Comparison of ENCODE assay signal across 8 cellular contexts in the genomic region with DNA sequence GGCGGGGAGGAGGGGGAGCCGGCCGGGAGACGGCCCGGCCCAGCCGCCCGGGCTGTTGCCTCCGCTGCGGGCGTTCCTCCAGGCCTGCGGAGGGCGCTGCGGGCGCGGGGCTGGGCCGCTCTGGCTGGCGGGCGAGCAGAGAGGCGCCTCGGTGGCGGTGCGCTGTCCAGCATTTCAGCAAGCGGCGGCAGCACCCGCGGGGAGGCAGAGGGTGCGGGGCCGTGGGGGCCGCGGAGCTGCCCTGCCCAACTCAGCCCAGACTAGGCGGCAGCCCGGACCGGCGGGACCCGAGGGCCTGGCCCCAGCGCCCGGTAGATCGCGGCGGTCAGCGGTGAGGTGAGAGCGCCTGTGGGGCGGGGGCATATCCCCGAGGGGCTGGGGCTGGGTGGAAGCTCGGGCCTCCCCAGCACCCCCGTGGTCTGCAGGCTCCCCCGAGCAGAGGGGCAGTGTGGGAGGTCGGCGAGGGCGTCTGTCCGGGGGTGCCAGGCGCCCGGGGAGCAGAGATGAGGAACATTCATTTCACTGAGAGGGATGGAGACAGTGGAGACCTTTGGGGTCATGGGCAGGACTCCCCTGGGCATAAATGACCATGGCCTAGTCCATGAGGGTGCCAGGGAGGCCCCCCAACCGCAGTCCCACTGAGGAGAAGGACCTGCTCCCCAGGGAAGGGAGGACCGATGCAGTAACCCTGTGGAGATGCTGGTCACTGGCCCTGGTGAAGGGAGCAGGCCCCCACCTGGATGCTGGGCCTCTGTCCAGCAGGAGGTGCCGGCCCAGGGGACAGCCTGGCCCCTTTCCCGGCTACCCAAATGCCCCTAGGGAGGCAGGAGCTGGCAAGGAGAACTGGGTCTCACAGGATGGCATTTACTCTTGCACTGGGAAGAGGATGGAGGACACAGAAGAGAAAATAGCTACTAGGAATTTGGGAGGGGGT. TPM values are rescaled to one million over a fixed set of nuclear protein-coding genes. Genes with fewer than 3 reads are reported as not detected.
DNase-seq lines count a peak whose midpoint lies in the region; ATAC-seq and TF ChIP-seq lines count a peak whose summit lies in the region.

A gene with protein sequence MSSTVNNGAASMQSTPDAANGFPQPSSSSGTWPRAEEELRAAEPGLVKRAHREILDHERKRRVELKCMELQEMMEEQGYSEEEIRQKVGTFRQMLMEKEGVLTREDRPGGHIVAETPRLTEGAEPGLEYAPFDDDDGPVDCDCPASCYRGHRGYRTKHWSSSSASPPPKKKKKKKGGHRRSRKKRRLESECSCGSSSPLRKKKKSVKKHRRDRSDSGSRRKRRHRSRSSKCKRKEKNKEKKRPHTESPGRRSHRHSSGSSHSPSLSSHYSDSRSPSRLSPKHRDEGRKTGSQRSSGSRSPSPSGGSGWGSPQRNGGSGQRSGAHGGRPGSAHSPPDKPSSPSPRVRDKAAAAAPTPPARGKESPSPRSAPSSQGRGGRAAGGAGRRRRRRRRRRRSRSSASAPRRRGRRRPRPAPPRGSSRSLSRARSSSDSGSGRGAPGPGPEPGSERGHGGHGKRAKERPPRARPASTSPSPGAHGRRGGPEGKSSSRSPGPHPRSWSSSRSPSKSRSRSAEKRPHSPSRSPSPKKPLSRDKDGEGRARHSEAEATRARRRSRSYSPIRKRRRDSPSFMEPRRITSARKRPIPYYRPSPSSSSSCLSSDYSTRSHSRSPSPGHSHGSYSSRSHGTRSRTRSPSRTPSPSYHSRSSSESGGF (plus strand): TSS at position 165 of the 934 bp plus-strand sequence. CDS start 33,171 bp downstream, outside the sequence.

- H3K36me3 ChIP-seq in WERI-Rb-1 (peaks cover 26% of the 10 kb centered on the region), iPS-20b (ENCODE audit: insufficient read depth, low read depth, low read length) (no peaks in the 10 kb centered on the region)

- H3K9me3 Mint-ChIP-seq in MCF 10A (ENCODE audit: unreplicated experiment): no peaks in the 10 kb centered on the region

- no peaks in the 10 kb centered on the region for H3K4me1 Mint-ChIP-seq in MCF 10A (ENCODE audit: insufficient read depth, unreplicated experiment)

- H3K27ac Mint-ChIP-seq in MCF 10A (ENCODE audit: low read depth, unreplicated experiment): no peak within 1 kb of the TSS

- H3K4me3 Mint-ChIP-seq in MCF 10A (ENCODE audit: unreplicated experiment): no peak within 1 kb of the TSS

- H3K4me3 ChIP-seq in WERI-Rb-1 (ENCODE audit: low read depth, low read length) (peak within 1 kb of the TSS; percentile 89), iPS-20b (ENCODE audit: low read length) (peak within 1 kb of the TSS; percentile 61)

- H3K4me1 ChIP-seq in iPS-20b (ENCODE audit: insufficient read depth, low read length): no peaks in the 10 kb centered on the region; the same call in 1 of the 2 replicates

- peaks cover 31% of the 10 kb centered on the region for H3K27me3 Mint-ChIP-seq in MCF 10A (ENCODE audit: insufficient read depth, unreplicated experiment)

- TF ChIP-seq CTCF in WERI-Rb-1 (IDR thresholded peaks at IDR 0.05; ENCODE audit: low read depth, low read length) (peak; percentile 80), MCF 10A (IDR thresholded peaks at IDR 0.05; ENCODE audit: unreplicated experiment) (peak; percentile 75)

- CTCF ChIA-PET in MCF 10A (lab: Yijun Ruan, JAX): interaction anchor here (0.6 to 1.7 kb wide), 10 partner anchors 9 to 222 kb away, joined by 3 to 8 read pairs (median 4); no protein-coding TSS in a partner anchor

- H3K27ac ChIP-seq in WERI-Rb-1 (peak within 1 kb of the TSS; percentile 85), iPS-20b (ENCODE audit: low read length) (no peak within 1 kb of the TSS)

- H3K27me3 ChIP-seq in WERI-Rb-1 (ENCODE audit: insufficient read depth, low read depth, severe bottlenecking) (no peaks in the 10 kb centered on the region), iPS-20b (ENCODE audit: insufficient read depth, low read length) (peaks cover 22% of the 10 kb centered on the region; the same call in 1 of the 2 replicates)

- ATAC-seq in HG02623 (IDR thresholded peaks at IDR 0.05; ENCODE audit: unreplicated experiment): peak; percentile 48
- no peak for ATAC-seq in GM18873 (IDR thresholded peaks at IDR 0.05; ENCODE audit: low FRiP score, unreplicated experiment)

- BruUV-seq in MCF 10A (replicated peaks; lab: Mats Ljungman, UMichigan): no TSS peak

- intact Hi-C loops in MCF 10A (cut with micrococcal nuclease): no loop called here

- H3K9ac ChIP-seq in iPS-20b (ENCODE audit: low read depth, low read length): no peak within 1 kb of the TSS

- no peaks in the 10 kb centered on the region for H3K9me3 ChIP-seq in WERI-Rb-1 (ENCODE audit: severe bottlenecking)
- no peaks in the 10 kb centered on the region for H3K9me3 ChIP-seq in iPS-20b (ENCODE audit: insufficient read depth, low read depth, low read length)

- H3K36me3 Mint-ChIP-seq in MCF 10A (ENCODE audit: insufficient read depth, unreplicated experiment): no peaks in the 10 kb centered on the region

- POLR2A ChIA-PET in MCF 10A (lab: Yijun Ruan, JAX): no interaction called here

- peak; percentile 95 for DNase-seq in DMS53 (lab: John Stamatoyannopoulos, UW)
- peak; percentile 56 for DNase-seq in NCI-H2107 treated with DMSO at 0.1 percent for 48 hours (lab: John Stamatoyannopoulos, UW; ENCODE audit: unreplicated experiment)
- DNase-seq in WERI-Rb-1: no peak
- peak; percentile 60 for DNase-seq in MCF 10A (ENCODE audit: unreplicated experiment)
- DNase-seq in smooth muscle cell of the brain vasculature (ENCODE audit: low read depth, low spot score): peak; percentile 29

RNA-seq across cellular contexts. Expression of the gene that starts here (rescaled TPM):
- total RNA-seq in MCF 10A (2022): 0.70 and 0.71 TPM in 2 replicates

Comparison
In these comparisons a context has a peak if more than half of its experiments do, and no peak if none do; other contexts are left out.
1. Peak in DNase-seq in MCF 10A; RNA of the gene not detected or under 1 TPM.